In the genomic region with DNA sequence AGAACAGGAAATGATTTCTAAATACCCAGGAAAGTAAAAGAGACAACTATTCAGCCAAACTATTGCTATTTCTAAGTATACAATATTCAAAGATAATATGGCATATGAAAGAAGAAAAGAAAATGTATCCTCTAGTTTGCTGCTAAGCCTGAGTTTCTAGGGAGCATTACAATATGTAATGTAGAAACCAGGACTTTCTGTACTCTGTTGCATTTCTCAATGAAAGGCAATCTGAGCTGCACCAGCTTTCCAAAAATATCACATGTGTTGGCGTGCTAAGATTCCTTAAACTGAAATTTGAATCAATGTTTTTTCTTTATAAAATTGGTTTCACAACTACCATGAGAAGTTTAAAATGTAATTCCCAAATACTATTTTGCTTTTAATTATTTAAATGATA, we compare ENCODE assay signal across 10 cellular contexts.
A peak's percentile ranks its signal among the peaks of the same experiment; 100 is the strongest.
DNase-seq lines count a peak whose midpoint lies in the region; ATAC-seq and TF ChIP-seq lines count a peak whose summit lies in the region.
"Had no signal": no experiment of that assay in that cellular context is flagged by ENCODE, and none has a peak within 500 bp of the region (broad histone marks: within the 10 kb centered on the region; RNA-seq: fewer than 3 reads in every experiment).

No MANE protein-coding gene starts in this region.

- DNase-seq in LHCN-M2 (ENCODE audit: low read depth): peak; percentile 34
- peak; percentile 23 for DNase-seq in fibroblast of the aortic adventitia (ENCODE audit: low read depth)
- peak; percentile 58 for DNase-seq in osteoblast (ENCODE audit: insufficient read length, low spot score, missing footprints)
- peak; percentile 70 for DNase-seq in superior temporal gyrus (ENCODE audit: extremely low spot score)
- no peak for DNase-seq in GM20000 (ENCODE audit: low spot score)
- no peak for DNase-seq in GM10248 (ENCODE audit: extremely low spot score)
- DNase-seq: NCI-H446 treated with DMSO at 0.1 percent for 48 hours, SIG-M5 had no signal

- H3K79me2 ChIP-seq in osteoblast (ENCODE audit: insufficient read depth, low read length): no peaks in the 10 kb centered on the region

- H3K27ac Mint-ChIP-seq in stimulated activated memory B cell treated with anti-CD40 and anti-IgM and Interleukin-4, amounts not matched to agents 10 μg/mL and 1 μg/mL and 100 μg/mL, for 72 hours: no peak overlapping the region

- POLR2A ChIA-PET in GM10248 (lab: Yijun Ruan, JAX): no interaction called here

- no peak for ATAC-seq in stimulated activated memory B cell treated with anti-CD40 and anti-IgM and Interleukin-4, amounts not matched to agents 10 μg/mL and 1 μg/mL and 100 μg/mL, for 72 hours

- H3K4me1 Mint-ChIP-seq in stimulated activated memory B cell treated with anti-CD40 and anti-IgM and Interleukin-4, amounts not matched to agents 10 μg/mL and 1 μg/mL and 100 μg/mL, for 72 hours: no peaks in the 10 kb centered on the region

- TF ChIP-seq CTCF in fibroblast of the aortic adventitia (IDR thresholded peaks at IDR 0.05; ENCODE audit: insufficient read depth, low read length): no peak
- TF ChIP-seq CTCF in osteoblast (IDR thresholded peaks at IDR 0.05; ENCODE audit: extremely low read depth, low read depth, low read length): no peak
- TF ChIP-seq CTCF in GM20000 (IDR thresholded peaks at IDR 0.05; ENCODE audit: extremely low read depth, missing control alignments): no peak
- no peak for TF ChIP-seq CTCF in GM10248 (IDR thresholded peaks at IDR 0.05; ENCODE audit: control extremely low read depth, extremely low read depth, low read depth, missing control alignments)

- H3K9me3 ChIP-seq in osteoblast (ENCODE audit: low read depth, low read length): no peaks in the 10 kb centered on the region

- no peak overlapping the region for H3K4me3 Mint-ChIP-seq in stimulated activated memory B cell treated with anti-CD40 and anti-IgM and Interleukin-4, amounts not matched to agents 10 μg/mL and 1 μg/mL and 100 μg/mL, for 72 hours

- CTCF ChIA-PET in GM10248 (lab: Yijun Ruan, JAX): interaction anchor here (0.7 to 1.0 kb wide), 4 partner anchors 8 to 48 kb away, joined by 3 read pairs; no protein-coding TSS in a partner anchor

- H3K27ac ChIP-seq in osteoblast (ENCODE audit: low read depth, low read length): no peak overlapping the region
- H3K27ac ChIP-seq: BLaER1 treated with 17β-estradiol and CSF1 and Interleukin-3, amounts not matched to agents 10 nM and 100 nM had no signal

- H3K4me2 ChIP-seq in osteoblast (ENCODE audit: insufficient read depth, low read length): no peak overlapping the region
- H3K4me2 ChIP-seq: BLaER1 treated with 17β-estradiol and CSF1 and Interleukin-3, amounts not matched to agents 10 nM and 100 nM had no signal

- no peaks in the 10 kb centered on the region for H3K9me3 Mint-ChIP-seq in stimulated activated memory B cell treated with anti-CD40 and anti-IgM and Interleukin-4, amounts not matched to agents 10 μg/mL and 1 μg/mL and 100 μg/mL, for 72 hours

- H3K4me1 ChIP-seq in osteoblast (ENCODE audit: insufficient read depth, low read length): no peaks in the 10 kb centered on the region

- no peaks in the 10 kb centered on the region for H3K36me3 Mint-ChIP-seq in stimulated activated memory B cell treated with anti-CD40 and anti-IgM and Interleukin-4, amounts not matched to agents 10 μg/mL and 1 μg/mL and 100 μg/mL, for 72 hours

- H2AFZ ChIP-seq in osteoblast (ENCODE audit: low read length): no peak overlapping the region

- no peaks in the 10 kb centered on the region for H3K27me3 Mint-ChIP-seq in stimulated activated memory B cell treated with anti-CD40 and anti-IgM and Interleukin-4, amounts not matched to agents 10 μg/mL and 1 μg/mL and 100 μg/mL, for 72 hours

- no peaks in the 10 kb centered on the region for H4K20me1 ChIP-seq in osteoblast (ENCODE audit: insufficient read depth, low read length)
- H4K20me1 ChIP-seq: BLaER1 treated with 17β-estradiol and CSF1 and Interleukin-3, amounts not matched to agents 10 nM and 100 nM had no signal

- H3K4me3 ChIP-seq in fibroblast of the aortic adventitia (ENCODE audit: low read depth, low read length) (no peak overlapping the region), osteoblast (ENCODE audit: insufficient read depth, low read length) (no peak overlapping the region)
- H3K4me3 ChIP-seq: BLaER1 treated with 17β-estradiol and CSF1 and Interleukin-3, amounts not matched to agents 10 nM and 100 nM had no signal

- H3K36me3 ChIP-seq in osteoblast (ENCODE audit: insufficient read depth, low read length): no peaks in the 10 kb centered on the region
- H3K36me3 ChIP-seq: BLaER1 treated with 17β-estradiol and CSF1 and Interleukin-3, amounts not matched to agents 10 nM and 100 nM had no signal

- peaks cover 8% of the 10 kb centered on the region for H3K27me3 ChIP-seq in osteoblast (ENCODE audit: insufficient read depth, low read length)
- H3K27me3 ChIP-seq: BLaER1 treated with 17β-estradiol and CSF1 and Interleukin-3, amounts not matched to agents 10 nM and 100 nM had no signal

Comparison
In these comparisons a context has a peak if more than half of its experiments do, and no peak if none do; other contexts are left out.
1. DNase-seq: peak in LHCN-M2 (single experiment), fibroblast of the aortic adventitia (single experiment), osteoblast (single experiment) and superior temporal gyrus (single experiment); none in GM20000 (single experiment) and GM10248 (single experiment).